In the genomic region with DNA sequence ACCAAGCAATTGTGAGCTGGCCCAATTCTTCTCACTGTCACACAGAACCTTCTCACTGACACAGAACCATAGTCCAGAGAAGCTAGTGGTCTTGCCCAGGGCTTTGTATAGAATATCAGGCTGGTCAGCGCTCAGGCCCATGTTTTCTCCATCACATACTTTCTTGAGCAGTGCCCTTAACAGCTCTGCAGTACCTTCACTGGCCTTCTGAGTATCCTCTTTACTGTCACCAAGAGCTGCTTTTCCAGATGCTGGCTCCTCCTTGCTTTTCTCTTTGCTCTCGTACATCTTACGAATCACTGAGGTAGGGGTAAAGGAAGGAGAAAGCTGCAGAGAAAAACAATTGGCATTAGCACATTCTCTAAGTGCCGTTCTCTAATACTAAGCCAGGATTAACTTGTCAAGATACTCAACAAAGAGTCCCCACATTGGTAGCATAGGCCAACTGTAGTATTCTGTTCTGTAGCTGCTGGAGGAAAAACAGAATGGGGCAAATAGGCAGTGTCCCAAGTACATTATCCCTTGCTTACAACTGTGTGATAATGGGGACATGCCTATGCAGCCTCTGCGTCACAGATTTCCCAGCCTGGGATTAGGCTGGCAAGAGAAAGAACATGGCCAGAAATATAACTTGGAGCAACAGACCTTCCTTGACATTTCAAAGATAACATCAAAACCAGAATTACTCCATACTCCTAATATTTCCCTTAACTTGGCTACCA, we compare ENCODE assay signal across 1 cellular context.
TF ChIP-seq lines count a peak whose summit lies in the region.

No MANE protein-coding gene starts in this region.

TF ChIP-seq in HCT116, 20 proteins besides CTCF, POLR2A, EP300 and RAD21:
- no peak for TF ChIP-seq YY1 (IDR thresholded peaks at IDR 0.05; ENCODE audit: extremely low read depth, insufficient replicate concordance, low read depth, low read length)
- TF ChIP-seq TCF7L2 (IDR thresholded peaks at IDR 0.05; ENCODE audit: borderline replicate concordance, extremely low read depth, insufficient read depth, insufficient read length) = no peak
- TF ChIP-seq, protein P1, sequence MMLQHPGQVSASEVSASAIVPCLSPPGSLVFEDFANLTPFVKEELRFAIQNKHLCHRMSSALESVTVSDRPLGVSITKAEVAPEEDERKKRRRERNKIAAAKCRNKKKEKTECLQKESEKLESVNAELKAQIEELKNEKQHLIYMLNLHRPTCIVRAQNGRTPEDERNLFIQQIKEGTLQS (IDR thresholded peaks at IDR 0.05) = no peak
- TF ChIP-seq ELF1 (IDR thresholded peaks at IDR 0.05; ENCODE audit: borderline replicate concordance, low read depth) = no peak
- TF ChIP-seq SIN3A (IDR thresholded peaks at IDR 0.05; ENCODE audit: low read depth) = no peak
- no peak for TF ChIP-seq FOSL1 (IDR thresholded peaks at IDR 0.05; ENCODE audit: low read depth)
- TF ChIP-seq SP1 (IDR thresholded peaks at IDR 0.05; ENCODE audit: low read depth) = no peak
- TF ChIP-seq, protein P2, sequence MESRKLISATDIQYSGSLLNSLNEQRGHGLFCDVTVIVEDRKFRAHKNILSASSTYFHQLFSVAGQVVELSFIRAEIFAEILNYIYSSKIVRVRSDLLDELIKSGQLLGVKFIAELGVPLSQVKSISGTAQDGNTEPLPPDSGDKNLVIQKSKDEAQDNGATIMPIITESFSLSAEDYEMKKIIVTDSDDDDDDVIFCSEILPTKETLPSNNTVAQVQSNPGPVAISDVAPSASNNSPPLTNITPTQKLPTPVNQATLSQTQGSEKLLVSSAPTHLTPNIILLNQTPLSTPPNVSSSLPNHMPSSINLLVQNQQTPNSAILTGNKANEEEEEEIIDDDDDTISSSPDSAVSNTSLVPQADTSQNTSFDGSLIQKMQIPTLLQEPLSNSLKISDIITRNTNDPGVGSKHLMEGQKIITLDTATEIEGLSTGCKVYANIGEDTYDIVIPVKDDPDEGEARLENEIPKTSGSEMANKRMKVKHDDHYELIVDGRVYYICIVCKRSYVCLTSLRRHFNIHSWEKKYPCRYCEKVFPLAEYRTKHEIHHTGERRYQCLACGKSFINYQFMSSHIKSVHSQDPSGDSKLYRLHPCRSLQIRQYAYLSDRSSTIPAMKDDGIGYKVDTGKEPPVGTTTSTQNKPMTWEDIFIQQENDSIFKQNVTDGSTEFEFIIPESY (IDR thresholded peaks at IDR 0.05; ENCODE audit: extremely low read depth, insufficient replicate concordance, low read length) = no peak
- TF ChIP-seq CEBPB (IDR thresholded peaks at IDR 0.05; ENCODE audit: low read depth) = no peak
- no peak for TF ChIP-seq ZFX (IDR thresholded peaks at IDR 0.05)
- TF ChIP-seq ZNF274 (IDR thresholded peaks at IDR 0.05; ENCODE audit: low read depth, low read length) = no peak
